Comparison of ENCODE assay signal across 8 cellular contexts in genomic region chr3:100709840-100710235, GRCh38. TPM values are rescaled to one million over a fixed set of nuclear protein-coding genes. Genes with fewer than 3 reads are reported as not detected.
DNase-seq lines count a peak whose midpoint lies in the region; ATAC-seq and TF ChIP-seq lines count a peak whose summit lies in the region.

No MANE protein-coding gene starts in this region.

- H3K4me1 ChIP-seq in duodenal mucosa (ENCODE audit: control insufficient read depth in 1 of 2, insufficient read depth in 2 of 2, low read length in 2 of 2): peaks cover 30 to 31% of the 10 kb centered on the region in 2 donors

- H3K9me3 ChIP-seq in duodenal mucosa (ENCODE audit: control insufficient read depth in 1 of 2, low read length in 2 of 2): no peaks in the 10 kb centered on the region

- TF ChIP-seq POLR2A in lower leg skin (IDR thresholded peaks at IDR 0.05): no peak

- 1 to 2% methylated on average over 14 to 17 of the region's 23 CpGs for WGBS in lower leg skin, 2 donors

- peak overlapping the region; percentile 76 to 86 for H3K4me3 ChIP-seq in duodenal mucosa (ENCODE audit: low read depth in 1 of 2, low read length in 2 of 2)
- H3K4me3 ChIP-seq in lower leg skin (ENCODE audit: low read depth, poor library complexity, severe bottlenecking): peak overlapping the region; percentile 82

- peak overlapping the region; percentile 95 for H3K27ac ChIP-seq in duodenal mucosa (ENCODE audit: low read depth, low read length)

- POLR2A ChIA-PET in WTC11 (lab: Charles Lee): interaction anchor here (0.8 to 1.0 kb wide), 3 partner anchors 10 to 21 kb away, joined by 3 to 4 read pairs (median 4); no protein-coding TSS in a partner anchor

- H3K27ac Mint-ChIP-seq in WTC11: 0 out of 2 replicates have a peak overlapping the region, but pooled peaks have one; percentile 97

- peak overlapping the region; percentile 81 to 82 for H3K9ac ChIP-seq in duodenal mucosa (ENCODE audit: low read depth in 1 of 2, low read length in 2 of 2)

- H3K36me3 Mint-ChIP-seq in WTC11: peaks cover 22% of the 10 kb centered on the region

- in situ Hi-C loops in KBM-7 (cut with MboI; ENCODE audit: low pct_unique_long_range_greater_than_20kb, low sequenced_read_pairs): no loop called here

- intact Hi-C loops in lower leg skin (cut with DNase I; ENCODE audit: low total_unique reads): no loop called here

- peaks cover under 1 to 14% of the 10 kb centered on the region in 2 donors for H3K36me3 ChIP-seq in duodenal mucosa (ENCODE audit: control insufficient read depth in 1 of 2, insufficient read depth in 2 of 2, low read length in 2 of 2)

- peaks cover 21% of the 10 kb centered on the region for H3K4me1 Mint-ChIP-seq in WTC11

- peaks cover 43% of the 10 kb centered on the region for H3K27me3 Mint-ChIP-seq in WTC11 (ENCODE audit: low read depth)

- no peaks in the 10 kb centered on the region for H3K27me3 ChIP-seq in duodenal mucosa (ENCODE audit: control insufficient read depth in 1 of 2, insufficient read depth in 2 of 2, low read length in 2 of 2)

- DNase-seq in GM03348 (ENCODE audit: low spot score) (peak; percentile 61), KBM-7 (peak; percentile 48), WTC11 (ENCODE audit: low spot score) (peak; percentile 64), lower leg skin (ENCODE audit: low spot score in 2 of 2) (peak; percentile 25 to 88), NCI-H2196 (lab: John Stamatoyannopoulos, UW; ENCODE audit: unreplicated experiment) (no peak), NCI-H2107 treated with DMSO at 0.1 percent for 48 hours (lab: John Stamatoyannopoulos, UW; ENCODE audit: unreplicated experiment) (no peak)
- DNase-seq in stimulated activated CD8-positive, alpha-beta memory T cell treated with anti-CD3 and anti-CD28 coated beads, Interleukin-12 subunit alpha, Interleukin-12 subunit beta, amount 100 ng/mL, for 4 hours (ENCODE audit: low read depth): peak; percentile 16

- H3K9me3 Mint-ChIP-seq in WTC11: peaks cover 10% of the 10 kb centered on the region

- TF ChIP-seq CTCF in WTC11 (IDR thresholded peaks at IDR 0.05): no peak
- no peak for TF ChIP-seq CTCF in lower leg skin (IDR thresholded peaks at IDR 0.05)

- peak; percentile 33 for ATAC-seq in WTC11

- CTCF ChIA-PET in WTC11 (lab: Charles Lee): interaction anchor here (1.2 to 2.5 kb wide), 9 partner anchors 11 to 247 kb away, joined by 3 to 17 read pairs (median 5); partner anchors contain the start of gene TMEM45A

- peak overlapping the region; percentile 91 for H3K4me3 Mint-ChIP-seq in WTC11

TF ChIP-seq in WTC11, 78 proteins besides CTCF, POLR2A, EP300 and RAD21 (continues in another document):
- TF ChIP-seq PRRX2 (CRISPR knock-in tag; IDR thresholded peaks at IDR 0.05) (no peak), ZNF396 (CRISPR knock-in tag; IDR thresholded peaks at IDR 0.05; ENCODE audit: borderline replicate concordance) (no peak), EMX1 (CRISPR knock-in tag; IDR thresholded peaks at IDR 0.05) (no peak), ZMAT4 (CRISPR knock-in tag; IDR thresholded peaks at IDR 0.05) (no peak), GRHL2 (CRISPR knock-in tag; IDR thresholded peaks at IDR 0.05; ENCODE audit: insufficient replicate concordance, severe bottlenecking) (no peak), ZNF263 (CRISPR knock-in tag; IDR thresholded peaks at IDR 0.05; ENCODE audit: low read depth) (no peak), ATF2 (CRISPR knock-in tag; IDR thresholded peaks at IDR 0.05; ENCODE audit: borderline replicate concordance, low read depth) (no peak), KAT7 (CRISPR knock-in tag; IDR thresholded peaks at IDR 0.05; ENCODE audit: borderline replicate concordance) (no peak), STAT6 (CRISPR knock-in tag; conservative IDR thresholded peaks at IDR 0.05; ENCODE audit: low read depth) (no peak), NR3C1 (CRISPR knock-in tag; conservative IDR thresholded peaks at IDR 0.05; ENCODE audit: low read depth) (no peak), ZNF281 (CRISPR knock-in tag; IDR thresholded peaks at IDR 0.05) (no peak), FOXK1 (CRISPR knock-in tag; IDR thresholded peaks at IDR 0.05) (no peak), E2F5 (CRISPR knock-in tag; IDR thresholded peaks at IDR 0.05) (no peak), JAZF1 (CRISPR knock-in tag; IDR thresholded peaks at IDR 0.05) (no peak), TP53 (CRISPR knock-in tag; IDR thresholded peaks at IDR 0.05) (no peak)

RNA-seq across cellular contexts. Expression of gene TFG, which starts 0.5 kb away (rescaled TPM):
- 64.9 to 68.4 TPM (median 66.9 TPM) in 3 replicates for total RNA-seq in WTC11 (2021)
- total RNA-seq in lower leg skin: 10 to 100 TPM; 61.0 to 67.9 (median 66.9) TPM

Comparison
In these comparisons a context has a peak if more than half of its experiments do, and no peak if none do; other contexts are left out.
1. DNase-seq: peak in GM03348 (single experiment), KBM-7 (single experiment), WTC11 (single experiment), lower leg skin (2 of 2) and stimulated activated CD8-positive, alpha-beta memory T cell treated with anti-CD3 and anti-CD28 coated beads, Interleukin-12 subunit alpha, Interleukin-12 subunit beta, amount 100 ng/mL, for 4 hours (single experiment); none in NCI-H2196 (single experiment) and NCI-H2107 treated with DMSO at 0.1 percent for 48 hours (single experiment).